In genomic region chr9:10052181-10052580, GRCh38 we compare ENCODE assay signal across 32 cellular contexts.
"Had no signal": no experiment of that assay in that cellular context is flagged by ENCODE, and none has a peak within 500 bp of the region (broad histone marks: within the 10 kb centered on the region; RNA-seq: fewer than 3 reads in every experiment).

No MANE protein-coding gene starts in this region.

- H3K36me3 ChIP-seq: brain microvascular endothelial cell, SJCRH30, WERI-Rb-1 had no signal

- H3K9me3 ChIP-seq: SJCRH30 had no signal

- H3K27me3 ChIP-seq: brain microvascular endothelial cell, SJCRH30 had no signal

- H3K4me3 ChIP-seq: SJCRH30, SK-N-MC had no signal

- ATAC-seq: activated CD8-positive, alpha-beta T cell treated with anti-CD3 and anti-CD28 coated beads for 36 hours; activated T-cell treated with anti-CD3 and anti-CD28 coated beads, Interleukin-2, amount 50 U/mL, for 72 hours; activated T-helper 17 cell treated with anti-CD3 and anti-CD28 coated beads, Interleukin-2, amount 50 U/mL, for 72 hours; Panc1 had no signal

- DNase-seq: activated CD4-positive, alpha-beta T cell treated with anti-CD3 and anti-CD28 coated beads for 1 hour; activated CD4-positive, alpha-beta T cell treated with anti-CD3 and anti-CD28 coated beads for 48 hours; activated CD4-positive, alpha-beta T cell treated with anti-CD3 and anti-CD28 coated beads, Interleukin-2, amount 50 U/mL, for 4 hours; activated CD4-positive, CD25-positive, alpha-beta regulatory T cell; activated CD8-positive, alpha-beta T cell treated with anti-CD3 and anti-CD28 coated beads for 36 hours; activated effector memory CD4-positive, alpha-beta T cell treated with anti-CD3 and anti-CD28 coated beads, Interleukin-2, amount 50 U/mL, for 16 hours; activated naive CD4-positive, alpha-beta T cell; activated naive CD4-positive, alpha-beta T cell treated with anti-CD3 and anti-CD28 coated beads, Interleukin-2, amount 50 U/mL, for 16 hours; activated naive CD8-positive, alpha-beta T cell treated with anti-CD3 and anti-CD28 coated beads for 36 hours; activated T-cell treated with anti-CD3 and anti-CD28 coated beads, Interleukin-2, amount 50 U/mL, for 1 hour; activated T-cell treated with anti-CD3 and anti-CD28 coated beads, Interleukin-2, amount 50 U/mL, for 72 hours; amniotic stem cell; aorta; brain microvascular endothelial cell; central memory CD4-positive, alpha-beta T cell; Kasumi-1; KG1; MM.1S; MV-4-11; NCI-H1092; NCI-H1436 treated with DMSO at 0.1 percent for 48 hours; NCI-H1694 treated with DMSO at 0.1 percent for 48 hours; NCI-H2029 treated with DMSO at 0.1 percent for 48 hours; NCI-H2107; NCI-H526 treated with DMSO at 0.1 percent for 48 hours; SHP77; T1000; WERI-Rb-1 had no signal

- H3K4me1 ChIP-seq: SJCRH30 had no signal
